Comparison of ENCODE assay signal across 8 cellular contexts in genomic region chr11:9506489-9507343, GRCh38. TPM values are rescaled to one million over a fixed set of nuclear protein-coding genes. Genes with fewer than 3 reads are reported as not detected.
DNase-seq lines count a peak whose midpoint lies in the region; ATAC-seq, FAIRE-seq and TF ChIP-seq lines count a peak whose summit lies in the region.

No MANE protein-coding gene starts in this region.

- H3K9ac ChIP-seq in KMS-11 (no peak overlapping the region), neural progenitor cell (no peak overlapping the region)

- H3K9me3 Mint-ChIP-seq in activated T-cell treated with anti-CD3 and anti-CD28 coated beads, Interleukin-2, amount 50 U/mL, for 72 hours, result no peaks in the 10 kb centered on the region
- no peaks in the 10 kb centered on the region for H3K9me3 Mint-ChIP-seq in neural progenitor cell

- H2AFZ ChIP-seq in KMS-11 (ENCODE audit: low read depth) (no peak overlapping the region), neural progenitor cell (replicated peaks) (no peak overlapping the region)

- no peak overlapping the region for H3K4me3 ChIP-seq in KMS-11 (IDR thresholded peaks at IDR 0.05; ENCODE audit: insufficient read depth, low read depth, low read length)
- no peak overlapping the region for H3K4me3 ChIP-seq in fibroblast of pulmonary artery (replicated peaks; ENCODE audit: low read depth, low read length)
- H3K4me3 ChIP-seq in neural progenitor cell, result no peak overlapping the region

- TF ChIP-seq CTCF in GM12801 (IDR thresholded peaks at IDR 0.05; ENCODE audit: extremely low read depth, insufficient read length) (peak; percentile 97), KMS-11 (conservative IDR thresholded peaks at IDR 0.05; ENCODE audit: low read depth, low read length) (peak; percentile 95), fibroblast of pulmonary artery (IDR thresholded peaks at IDR 0.05; ENCODE audit: low read length, missing control alignments) (peak; percentile 89), neural progenitor cell (IDR thresholded peaks at IDR 0.05) (peak; percentile 98)

- H3K27me3 ChIP-seq in KMS-11 (ENCODE audit: insufficient read depth, low read depth), result no peaks in the 10 kb centered on the region
- no peaks in the 10 kb centered on the region for H3K27me3 ChIP-seq in neural progenitor cell

- no peaks in the 10 kb centered on the region for H4K20me1 ChIP-seq in KMS-11 (ENCODE audit: insufficient read depth)
- H4K20me1 ChIP-seq in neural progenitor cell (ENCODE audit: low read depth), result no peaks in the 10 kb centered on the region

- H3K79me2 ChIP-seq in KMS-11 (ENCODE audit: insufficient read depth, low read depth) (no peaks in the 10 kb centered on the region), neural progenitor cell (ENCODE audit: low read depth) (no peaks in the 10 kb centered on the region)

- H3K36me3 ChIP-seq in KMS-11 (ENCODE audit: insufficient read depth) (no peaks in the 10 kb centered on the region), neural progenitor cell (no peaks in the 10 kb centered on the region)

- H3K4me1 Mint-ChIP-seq in activated T-cell treated with anti-CD3 and anti-CD28 coated beads, Interleukin-2, amount 50 U/mL, for 72 hours (ENCODE audit: low read depth), result peaks cover 6% of the 10 kb centered on the region
- H3K4me1 Mint-ChIP-seq in neural progenitor cell, result peaks cover 3% of the 10 kb centered on the region

- H3K4me3 Mint-ChIP-seq in activated T-cell treated with anti-CD3 and anti-CD28 coated beads, Interleukin-2, amount 50 U/mL, for 72 hours, result no peak overlapping the region
- H3K4me3 Mint-ChIP-seq in neural progenitor cell, result no peak overlapping the region

- no peak overlapping the region for H3K4me2 ChIP-seq in KMS-11
- no peak overlapping the region for H3K4me2 ChIP-seq in neural progenitor cell

- H3F3A ChIP-seq in neural progenitor cell (ENCODE audit: low read depth), result peaks cover 8% of the 10 kb centered on the region

- H3K27me3 Mint-ChIP-seq in activated T-cell treated with anti-CD3 and anti-CD28 coated beads, Interleukin-2, amount 50 U/mL, for 72 hours (ENCODE audit: low read depth), result no peaks in the 10 kb centered on the region
- no peaks in the 10 kb centered on the region for H3K27me3 Mint-ChIP-seq in neural progenitor cell (ENCODE audit: insufficient read depth, low read depth)

- no peak overlapping the region for H3K27ac ChIP-seq in KMS-11
- no peak overlapping the region for H3K27ac ChIP-seq in neural progenitor cell
- no peak overlapping the region for H3K27ac ChIP-seq in substantia nigra (ENCODE audit: low read depth, low read length, poor library complexity, severe bottlenecking)

- no peaks in the 10 kb centered on the region for H3K9me3 ChIP-seq in neural progenitor cell (ENCODE audit: low read depth)

- H3K27ac Mint-ChIP-seq in activated T-cell treated with anti-CD3 and anti-CD28 coated beads, Interleukin-2, amount 50 U/mL, for 72 hours, result no peak overlapping the region
- H3K27ac Mint-ChIP-seq in neural progenitor cell, result no peak overlapping the region

- peak; percentile 43 for DNase-seq in RCC 7860 (ENCODE audit: low spot score)
- peak; percentile 76 to 82 for DNase-seq in activated T-cell treated with anti-CD3 and anti-CD28 coated beads, Interleukin-2, amount 50 U/mL, for 72 hours
- DNase-seq in fibroblast of pulmonary artery (ENCODE audit: low read depth), result peak; percentile 89
- peak; percentile 90 for DNase-seq in neural progenitor cell (ENCODE audit: low spot score)
- DNase-seq in substantia nigra (lab: John Stamatoyannopoulos, UW), result peak in 40 of 49 donors; percentile 2 to 71 (median 38)

- H3K4me1 ChIP-seq in KMS-11 (ENCODE audit: low read depth, poor library complexity, severe bottlenecking), result peaks cover 28% of the 10 kb centered on the region
- no peaks in the 10 kb centered on the region for H3K4me1 ChIP-seq in neural progenitor cell

- ATAC-seq in activated T-cell treated with anti-CD3 and anti-CD28 coated beads, Interleukin-2, amount 50 U/mL, for 72 hours (replicated peaks in 1 of 2), result peak; percentile 73
- ATAC-seq in GM18870 (IDR thresholded peaks at IDR 0.05; ENCODE audit: unreplicated experiment), result no peak

- FAIRE-seq in RCC 7860 (lab: Jason Lieb, UNC), result peak; percentile 21

- peaks cover 0 to 4% of the 10 kb centered on the region in 2 donors for H3K36me3 Mint-ChIP-seq in activated T-cell treated with anti-CD3 and anti-CD28 coated beads, Interleukin-2, amount 50 U/mL, for 72 hours (ENCODE audit: insufficient read depth in 2 of 2)
- H3K36me3 Mint-ChIP-seq in neural progenitor cell, result peaks cover 20% of the 10 kb centered on the region

RNA-seq across cellular contexts. Expression of gene ZNF143, which starts 45.9 kb away (rescaled TPM):
- total RNA-seq in activated T-cell treated with anti-CD3 and anti-CD28 coated beads, Interleukin-2, amount 50 U/mL, for 72 hours, result 10 to 100 TPM; 21.8 to 29.1 TPM
- total RNA-seq in neural progenitor cell (ENCODE audit: low replicate concordance), result 56.9 and 58.3 TPM in 2 replicates

Comparison
In these comparisons a context has a peak if more than half of its experiments do, and no peak if none do; other contexts are left out.
1. DNase-seq: peak in every context shown above with its lines; median percentile 90 in neural progenitor cell; 89 in fibroblast of pulmonary artery; 79 in activated T-cell treated with anti-CD3 and anti-CD28 coated beads, Interleukin-2, amount 50 U/mL, for 72 hours; 43 in RCC 7860; 38 in substantia nigra.